8 cellular contexts compared by ENCODE assay signal in genomic region chr1:32500387-32501209, GRCh38. TPM values are rescaled to one million over a fixed set of nuclear protein-coding genes. Genes with fewer than 3 reads are reported as not detected.
A peak's percentile ranks its signal among the peaks of the same experiment; 100 is the strongest.
DNase-seq lines count a peak whose midpoint lies in the region; ATAC-seq and TF ChIP-seq lines count a peak whose summit lies in the region.

No MANE protein-coding gene starts in this region.

- H3K9ac ChIP-seq in colonic mucosa (ENCODE audit: low read depth in 2 of 2, low read length in 2 of 2), result peak overlapping the region; percentile 53 to 79

- H3K9me3 ChIP-seq in BE2C, result no peaks in the 10 kb centered on the region
- H3K9me3 ChIP-seq in colonic mucosa, result no peaks in the 10 kb centered on the region

- peaks cover 36 to 48% of the 10 kb centered on the region in 2 donors for H3K27me3 Mint-ChIP-seq in T-cell

- intact Hi-C loops in colonic mucosa (cut with DNase I), result no loop called here

- no peaks in the 10 kb centered on the region for H3K9me3 Mint-ChIP-seq in T-cell

- H3K4me3 Mint-ChIP-seq in T-cell, result peak overlapping the region; percentile 75 to 81 (median 76)

- POLR2A ChIA-PET in T-cell (lab: Charles Lee), result interaction anchor here in 1 of 2 donors (0.5 to 0.6 kb wide), 2 partner anchors 18 to 20 kb away, joined by 3 to 5 read pairs; no protein-coding TSS in a partner anchor

- peaks cover 0 to 5% (median 2%) of the 10 kb centered on the region in 3 donors for H3K4me1 Mint-ChIP-seq in T-cell

- no peaks in the 10 kb centered on the region for H3K36me3 Mint-ChIP-seq in T-cell

- TF ChIP-seq CTCF in BE2C (IDR thresholded peaks at IDR 0.05; ENCODE audit: low read depth, low read length) (no peak), NB4 (IDR thresholded peaks at IDR 0.05; ENCODE audit: low read depth, low read length) (no peak), colonic mucosa (IDR thresholded peaks at IDR 0.05) (no peak)

- H3K36me3 ChIP-seq in BE2C, result no peaks in the 10 kb centered on the region
- H3K36me3 ChIP-seq in colonic mucosa, result no peaks in the 10 kb centered on the region

- H3K27ac ChIP-seq in colonic mucosa, result peak overlapping the region; percentile 90

- H3K27me3 ChIP-seq in BE2C (no peaks in the 10 kb centered on the region), colonic mucosa (no peaks in the 10 kb centered on the region)

- H3K4me3 ChIP-seq in BE2C (ENCODE audit: low read depth, low read length), result peak overlapping the region; percentile 56
- H3K4me3 ChIP-seq in NB4 (ENCODE audit: low read depth, low read length), result peak overlapping the region; percentile 63
- H3K4me3 ChIP-seq in colonic mucosa, result peak overlapping the region; percentile 72

- TF ChIP-seq POLR2A in GM19099 (IDR thresholded peaks at IDR 0.05; ENCODE audit: extremely low read depth, insufficient read length, low read depth) (peak; percentile 43), NB4 (IDR thresholded peaks at IDR 0.05; ENCODE audit: extremely low read depth, insufficient read length) (peak; percentile 27)

- peak; percentile 57 to 74 (median 64) for ATAC-seq in T-cell (replicated peaks in 1 of 4)
- no peak for ATAC-seq in HG03025 (IDR thresholded peaks at IDR 0.05; ENCODE audit: low FRiP score, unreplicated experiment)

- CTCF ChIA-PET in T-cell (lab: Charles Lee), result no interaction called here

- no peaks in the 10 kb centered on the region; the same call in 1 of the 2 replicates for H3K4me1 ChIP-seq in BE2C
- no peaks in the 10 kb centered on the region for H3K4me1 ChIP-seq in colonic mucosa

- H3K27ac Mint-ChIP-seq in T-cell, result no peak overlapping the region

- DNase-seq in BE2C, result peak; percentile 56
- peak; percentile 79 for DNase-seq in NB4 (ENCODE audit: low read depth)
- peak in 6 of 34 experiments; percentile 0 to 16 (median 6) for DNase-seq in T-cell
- DNase-seq in colonic mucosa, result peak; percentile 66
- DNase-seq in kidney tubule cell (ENCODE audit: low spot score), result peak; percentile 68
- peak in 2 of 3 donors; percentile 11 to 26 for DNase-seq in stimulated activated CD4-positive, alpha-beta T cell treated with anti-CD3 and anti-CD28 coated beads, Interleukin-12 subunit alpha, Interleukin-12 subunit beta, amount 100 ng/mL, for 48 hours (ENCODE audit: low read depth in 2 of 3, low spot score in 1 of 3)

RNA-seq across cellular contexts. Expression of gene ZBTB8B, which starts 35.7 kb away (rescaled TPM):
- polyA plus RNA-seq in BE2C (2012; ENCODE audit: insufficient read depth, insufficient read length, low read depth), result 0.03 TPM
- total RNA-seq in T-cell (under 1 TPM in 1 of 5 donors, not detected in 4; 0.03 TPM), colonic mucosa (not detected)

RNA-seq across cellular contexts. Expression of gene ZBTB8A, which starts 38.6 kb away (rescaled TPM):
- 2.2 TPM for polyA plus RNA-seq in BE2C (2012; ENCODE audit: insufficient read depth, insufficient read length, low read depth)
- total RNA-seq in T-cell, result under 1 TPM in 4 of 5 donors, not detected in 1; 0.05 to 0.13 (median 0.11) TPM
- total RNA-seq in colonic mucosa, result 1 to 10 TPM; 6.5 to 7.1 TPM

Comparison
In these comparisons a context has a peak if more than half of its experiments do, and no peak if none do; other contexts are left out.
1. RNA of gene ZBTB8A, which starts 38.6 kb away (total RNA-seq): 6.5 to 7.1 TPM in colonic mucosa; 0.05 to 0.13 TPM in T-cell; every median in the first group is over 4 times any median in the second.
2. Peak in every context shown above with its lines, with median percentiles within 50 percentile points of each other: H3K4me3 ChIP-seq.